In the genomic region with DNA sequence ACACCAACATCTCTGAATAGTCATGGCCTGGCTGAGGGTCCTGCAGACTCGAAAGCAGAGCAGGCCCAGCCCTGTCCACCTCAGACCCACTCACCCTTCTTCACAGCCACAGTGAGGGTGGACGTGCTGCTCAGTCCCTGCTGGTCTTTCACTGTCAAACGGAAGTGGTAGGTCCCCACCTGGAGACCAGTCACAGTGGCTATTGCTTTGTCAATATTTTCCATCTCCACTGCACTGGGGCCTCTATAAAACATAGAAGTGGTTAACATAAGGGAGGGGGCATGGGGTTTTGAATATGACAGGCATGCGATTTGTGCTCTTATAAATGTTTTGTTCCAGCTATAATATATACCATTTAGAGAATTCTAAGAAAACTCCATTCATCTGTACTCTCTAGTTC, we compare ENCODE assay signal across 1 cellular context.
TF ChIP-seq lines count a peak whose summit lies in the region.

No MANE protein-coding gene starts in this region.

TF ChIP-seq in IMR-90, 13 proteins besides CTCF, POLR2A, EP300 and RAD21:
- no peak for TF ChIP-seq MAZ (IDR thresholded peaks at IDR 0.05; ENCODE audit: borderline replicate concordance, low read depth, low read length)
